Comparison of ENCODE assay signal across 8 cellular contexts in genomic region chr7:69597278-69598076, GRCh38. TPM values are rescaled to one million over a fixed set of nuclear protein-coding genes. Genes with fewer than 3 reads are reported as not detected.
DNase-seq lines count a peak whose midpoint lies in the region; ATAC-seq and TF ChIP-seq lines count a peak whose summit lies in the region.

No MANE protein-coding gene starts in this region.

- H3K4me1 ChIP-seq in thyroid gland, result peaks cover 0 to 19% of the 10 kb centered on the region in 2 donors

- H3K27me3 Mint-ChIP-seq in central memory CD8-positive, alpha-beta T cell, result peaks cover 10% of the 10 kb centered on the region
- H3K27me3 Mint-ChIP-seq in memory B cell, result no peaks in the 10 kb centered on the region

- H3K9me3 Mint-ChIP-seq in central memory CD8-positive, alpha-beta T cell, result no peaks in the 10 kb centered on the region
- H3K9me3 Mint-ChIP-seq in memory B cell, result no peaks in the 10 kb centered on the region

- peak overlapping the region; percentile 38 to 87 (median 86) for H3K27ac ChIP-seq in thyroid gland

- no peak overlapping the region for H3K4me3 Mint-ChIP-seq in central memory CD8-positive, alpha-beta T cell
- H3K4me3 Mint-ChIP-seq in memory B cell, result peak overlapping the region; percentile 86

- no peak overlapping the region for H3K27ac Mint-ChIP-seq in central memory CD8-positive, alpha-beta T cell (ENCODE audit: low read depth)
- peak overlapping the region; percentile 87 for H3K27ac Mint-ChIP-seq in memory B cell

- WGBS in thyroid gland, 2 donors, result 1 to 7% methylated on average over 3 to 47 of the region's 78 CpGs

- H3K27me3 ChIP-seq in MG63, result no peaks in the 10 kb centered on the region
- H3K27me3 ChIP-seq in thyroid gland, result no peaks in the 10 kb centered on the region

- DNase-seq in GM03348 (ENCODE audit: low spot score) (peak; percentile 60), MG63 (peak; percentile 18), memory B cell (ENCODE audit: low spot score in 2 of 2) (peak; percentile 13 to 55), thyroid gland (peak; percentile 37 to 44), HT-29 (ENCODE audit: low spot score) (no peak), NCI-H2107 treated with DMSO at 0.1 percent for 48 hours (lab: John Stamatoyannopoulos, UW; ENCODE audit: unreplicated experiment) (no peak)
- DNase-seq in central memory CD8-positive, alpha-beta T cell (ENCODE audit: low spot score in 2 of 2), result peak in 1 of 2 donors; percentile 12

- peaks cover 10% of the 10 kb centered on the region for H3K36me3 Mint-ChIP-seq in central memory CD8-positive, alpha-beta T cell (ENCODE audit: insufficient read depth)
- H3K36me3 Mint-ChIP-seq in memory B cell, result peaks cover 2% of the 10 kb centered on the region

- TF ChIP-seq CTCF in thyroid gland (IDR thresholded peaks at IDR 0.05), result no peak

- H3K4me3 ChIP-seq in MG63, result peak overlapping the region; percentile 52
- H3K4me3 ChIP-seq in thyroid gland (replicated peaks in 1 of 3), result peak overlapping the region; percentile 12 to 74 (median 72)

- no peaks in the 10 kb centered on the region for H3K36me3 ChIP-seq in MG63
- no peaks in the 10 kb centered on the region for H3K36me3 ChIP-seq in thyroid gland

- no peaks in the 10 kb centered on the region for H3K9me3 ChIP-seq in MG63
- no peaks in the 10 kb centered on the region for H3K9me3 ChIP-seq in thyroid gland

- peak; percentile 39 for ATAC-seq in GM21723 (IDR thresholded peaks at IDR 0.05; ENCODE audit: unreplicated experiment)
- ATAC-seq in central memory CD8-positive, alpha-beta T cell (replicated peaks; ENCODE audit: extremely low read depth, poor library complexity, severe bottlenecking), result peak; percentile 10
- ATAC-seq in memory B cell (ENCODE audit: low read depth), result peak; percentile 1

- intact Hi-C loops in thyroid gland (cut with DNase I), result no loop called here

- TF ChIP-seq POLR2A in thyroid gland (IDR thresholded peaks at IDR 0.05), result no peak

- H3K4me1 Mint-ChIP-seq in central memory CD8-positive, alpha-beta T cell, result peaks cover 26% of the 10 kb centered on the region
- peaks cover 11% of the 10 kb centered on the region for H3K4me1 Mint-ChIP-seq in memory B cell

RNA-seq across cellular contexts. Expression of gene AUTS2, which starts 0.8 kb away (rescaled TPM):
- total RNA-seq in MG63 (2014; rRNA removed; shearing (Covaris generic); ENCODE audit: low replicate concordance), result 2.2 and 2.7 TPM in 2 replicates
- 10 to 100 TPM; 14.9 to 27.2 (median 17.5) TPM for total RNA-seq in thyroid gland
- 2.7 and 4.2 TPM in 2 replicates for total RNA-seq in HT-29 (2014; rRNA removed; shearing (Covaris generic))

Comparison
In these comparisons a context has a peak if more than half of its experiments do, and no peak if none do; other contexts are left out.
1. DNase-seq: peak in GM03348 (single experiment), MG63 (single experiment), memory B cell (2 of 2) and thyroid gland (2 of 2); none in HT-29 (single experiment) and NCI-H2107 treated with DMSO at 0.1 percent for 48 hours (single experiment).
2. Peak in every context shown above with its lines, with median percentiles within 50 percentile points of each other: ATAC-seq.